ENCODE assay signal across 27 cellular contexts in genomic region chr17:67456889-67457288, GRCh38.
A peak's percentile ranks its signal among the peaks of the same experiment; 100 is the strongest.
DNase-seq lines count a peak whose midpoint lies in the region; ATAC-seq and TF ChIP-seq lines count a peak whose summit lies in the region.
"Had no signal": no experiment of that assay in that cellular context is flagged by ENCODE, and none has a peak within 500 bp of the region (broad histone marks: within the 10 kb centered on the region; RNA-seq: fewer than 3 reads in every experiment).

No MANE protein-coding gene starts in this region.

- peak overlapping the region; percentile 68 for H3K27ac Mint-ChIP-seq in activated CD8-positive, alpha-beta T cell treated with anti-CD3 and anti-CD28 coated beads for 36 hours
- H3K27ac Mint-ChIP-seq in activated CD8-positive, alpha-beta T cell treated with anti-CD3 and anti-CD28 coated beads, Interleukin-2, amount 10 ng/mL, durations not matched to agents 7 days and 5 days = no peak overlapping the region
- H3K27ac Mint-ChIP-seq in CD8-positive, alpha-beta memory T cell = peak overlapping the region; percentile 31 to 85 (median 64)
- peak overlapping the region; percentile 89 for H3K27ac Mint-ChIP-seq in activated T-helper 17 cell treated with anti-CD3 and anti-CD28 coated beads, Interleukin-2, amount 50 U/mL, for 72 hours
- H3K27ac Mint-ChIP-seq: activated B cell treated with CpG ODN at 0.5 μM for 24 hours; stimulated activated naive B cell treated with anti-CD40 and anti-IgM and Interleukin-4, amounts not matched to agents 10 μg/mL and 1 μg/mL and 100 μg/mL, for 72 hours had no signal

- intact Hi-C loops in activated CD8-positive, alpha-beta T cell treated with anti-CD3 and anti-CD28 coated beads for 36 hours (cut with micrococcal nuclease) = no loop called here

- CTCF ChIA-PET in activated CD8-positive, alpha-beta T cell treated with anti-CD3 and anti-CD28 coated beads for 36 hours (lab: Charles Lee) = interaction anchor here (0.6 to 3.8 kb wide), 8 partner anchors 10 to 78 kb away, joined by 3 to 12 read pairs (median 5); partner anchors contain the start of gene PITPNC1
- CTCF ChIA-PET in activated CD8-positive, alpha-beta T cell treated with anti-CD3 and anti-CD28 coated beads, Interleukin-2, amount 10 ng/mL, durations not matched to agents 7 days and 5 days (lab: Charles Lee) = interaction anchor here (0.9 to 5.6 kb wide), 7 partner anchors 11 to 81 kb away, joined by 3 to 57 read pairs (median 4); no protein-coding TSS in a partner anchor
- CTCF ChIA-PET in CD8-positive, alpha-beta memory T cell (lab: Charles Lee) = interaction anchor here (0.9 to 1.9 kb wide), 4 partner anchors 11 to 18 kb away, joined by 3 to 5 read pairs (median 4); no protein-coding TSS in a partner anchor

- DNase-seq in activated CD8-positive, alpha-beta T cell treated with anti-CD3 and anti-CD28 coated beads for 36 hours = no peak
- DNase-seq in activated CD8-positive, alpha-beta T cell treated with anti-CD3 and anti-CD28 coated beads, Interleukin-2, amount 10 ng/mL, durations not matched to agents 7 days and 5 days = no peak
- DNase-seq in CD8-positive, alpha-beta memory T cell = no peak
- DNase-seq in mesenteric fat pad (ENCODE audit: low spot score) (peak; percentile 16), SIG-M5 treated with dmso at 0.1 percent for 504 hours (lab: John Stamatoyannopoulos, UW; ENCODE audit: unreplicated experiment) (no peak), HT-29 (ENCODE audit: low spot score) (no peak)
- DNase-seq: activated B cell treated with CpG ODN at 0.5 μM for 24 hours; amygdala; Calu3; H7; IMR-90; islet precursor cell; left ventricle myocardium superior; midbrain; NCI-H446; OCI-M1; spleen; stimulated activated CD4-positive, alpha-beta T cell treated with anti-CD3 and anti-CD28 coated beads, Interleukin-2, amount 100 ng/mL, for 48 hours; stimulated activated naive B cell treated with anti-CD40 and anti-IgM and Interleukin-4, amounts not matched to agents 10 μg/mL and 1 μg/mL and 100 μg/mL, for 72 hours; T1000 had no signal

- no peak overlapping the region for H3K4me3 ChIP-seq in CD8-positive, alpha-beta memory T cell (ENCODE audit: low read length)
- H3K4me3 ChIP-seq: coronary artery, right atrium auricular region, spleen, thoracic aorta, vagina had no signal

- H3K36me3 ChIP-seq in CD8-positive, alpha-beta memory T cell (ENCODE audit: insufficient read depth, low read length) = no peaks in the 10 kb centered on the region
- H3K36me3 ChIP-seq: right atrium auricular region, spleen, thoracic aorta, vagina had no signal

- H3K27ac ChIP-seq in CD8-positive, alpha-beta memory T cell (ENCODE audit: low read depth, low read length) = no peak overlapping the region
- H3K27ac ChIP-seq: coronary artery, parathyroid adenoma, right atrium auricular region, thoracic aorta, vagina had no signal

- H3K9me3 Mint-ChIP-seq in activated CD8-positive, alpha-beta T cell treated with anti-CD3 and anti-CD28 coated beads for 36 hours = peaks cover 22% of the 10 kb centered on the region
- peaks cover 13% of the 10 kb centered on the region for H3K9me3 Mint-ChIP-seq in activated CD8-positive, alpha-beta T cell treated with anti-CD3 and anti-CD28 coated beads, Interleukin-2, amount 10 ng/mL, durations not matched to agents 7 days and 5 days (ENCODE audit: insufficient read depth)
- peaks cover 5 to 12% (median 8%) of the 10 kb centered on the region in 5 donors for H3K9me3 Mint-ChIP-seq in CD8-positive, alpha-beta memory T cell
- H3K9me3 Mint-ChIP-seq in activated T-helper 17 cell treated with anti-CD3 and anti-CD28 coated beads, Interleukin-2, amount 50 U/mL, for 72 hours = peaks cover 9% of the 10 kb centered on the region

- peaks cover 74% of the 10 kb centered on the region for H3K4me1 Mint-ChIP-seq in activated CD8-positive, alpha-beta T cell treated with anti-CD3 and anti-CD28 coated beads for 36 hours (ENCODE audit: low read depth)
- H3K4me1 Mint-ChIP-seq in activated CD8-positive, alpha-beta T cell treated with anti-CD3 and anti-CD28 coated beads, Interleukin-2, amount 10 ng/mL, durations not matched to agents 7 days and 5 days (ENCODE audit: low read depth) = peaks cover 80% of the 10 kb centered on the region
- peaks cover 78 to 94% (median 87%) of the 10 kb centered on the region in 3 donors for H3K4me1 Mint-ChIP-seq in CD8-positive, alpha-beta memory T cell
- peaks cover 53% of the 10 kb centered on the region for H3K4me1 Mint-ChIP-seq in activated T-helper 17 cell treated with anti-CD3 and anti-CD28 coated beads, Interleukin-2, amount 50 U/mL, for 72 hours

- H3K9me3 ChIP-seq in CD8-positive, alpha-beta memory T cell (ENCODE audit: low read length) = no peaks in the 10 kb centered on the region
- H3K9me3 ChIP-seq: right atrium auricular region, vagina had no signal

- TF ChIP-seq CTCF in activated CD8-positive, alpha-beta T cell treated with anti-CD3 and anti-CD28 coated beads for 36 hours (IDR thresholded peaks at IDR 0.05) = no peak

- POLR2A ChIA-PET in activated CD8-positive, alpha-beta T cell treated with anti-CD3 and anti-CD28 coated beads for 36 hours (lab: Charles Lee) = interaction anchor here (0.6 to 1.9 kb wide), 3 partner anchors 16 to 78 kb away, joined by 3 to 7 read pairs (median 4); no protein-coding TSS in a partner anchor
- POLR2A ChIA-PET in activated CD8-positive, alpha-beta T cell treated with anti-CD3 and anti-CD28 coated beads, Interleukin-2, amount 10 ng/mL, durations not matched to agents 7 days and 5 days (lab: Charles Lee) = interaction anchor here (1.4 to 9.4 kb wide), 3 partner anchors 13 to 18 kb away, joined by 6 to 190 read pairs (median 6); no protein-coding TSS in a partner anchor
- POLR2A ChIA-PET in CD8-positive, alpha-beta memory T cell (lab: Charles Lee) = interaction anchor here (1.3 kb wide), 1 partner anchor 16 kb away, joined by 3 read pairs; no protein-coding TSS in a partner anchor

- H3K27me3 ChIP-seq in CD8-positive, alpha-beta memory T cell (ENCODE audit: insufficient read depth, low read length, poor library complexity, severe bottlenecking) = no peaks in the 10 kb centered on the region
- H3K27me3 ChIP-seq: right atrium auricular region, spleen, vagina had no signal

- peaks cover 34% of the 10 kb centered on the region for H3K36me3 Mint-ChIP-seq in activated CD8-positive, alpha-beta T cell treated with anti-CD3 and anti-CD28 coated beads for 36 hours (ENCODE audit: low read depth)
- H3K36me3 Mint-ChIP-seq in activated CD8-positive, alpha-beta T cell treated with anti-CD3 and anti-CD28 coated beads, Interleukin-2, amount 10 ng/mL, durations not matched to agents 7 days and 5 days (ENCODE audit: low read depth) = peaks cover 64% of the 10 kb centered on the region
- H3K36me3 Mint-ChIP-seq in CD8-positive, alpha-beta memory T cell = peaks cover 10 to 24% (median 23%) of the 10 kb centered on the region in 3 donors
- peaks cover 9% of the 10 kb centered on the region for H3K36me3 Mint-ChIP-seq in activated T-helper 17 cell treated with anti-CD3 and anti-CD28 coated beads, Interleukin-2, amount 50 U/mL, for 72 hours (ENCODE audit: low read depth)

- no peaks in the 10 kb centered on the region for H3K27me3 Mint-ChIP-seq in activated CD8-positive, alpha-beta T cell treated with anti-CD3 and anti-CD28 coated beads for 36 hours
- H3K27me3 Mint-ChIP-seq in activated CD8-positive, alpha-beta T cell treated with anti-CD3 and anti-CD28 coated beads, Interleukin-2, amount 10 ng/mL, durations not matched to agents 7 days and 5 days (ENCODE audit: low read depth) = no peaks in the 10 kb centered on the region
- H3K27me3 Mint-ChIP-seq in CD8-positive, alpha-beta memory T cell = no peaks in the 10 kb centered on the region
- H3K27me3 Mint-ChIP-seq in activated T-helper 17 cell treated with anti-CD3 and anti-CD28 coated beads, Interleukin-2, amount 50 U/mL, for 72 hours = no peaks in the 10 kb centered on the region
- H3K27me3 Mint-ChIP-seq: activated B cell treated with CpG ODN at 0.5 μM for 24 hours; stimulated activated naive B cell treated with anti-CD40 and anti-IgM and Interleukin-4, amounts not matched to agents 10 μg/mL and 1 μg/mL and 100 μg/mL, for 72 hours had no signal

- no peak overlapping the region for H3K4me3 Mint-ChIP-seq in activated CD8-positive, alpha-beta T cell treated with anti-CD3 and anti-CD28 coated beads for 36 hours
- no peak overlapping the region for H3K4me3 Mint-ChIP-seq in activated CD8-positive, alpha-beta T cell treated with anti-CD3 and anti-CD28 coated beads, Interleukin-2, amount 10 ng/mL, durations not matched to agents 7 days and 5 days
- H3K4me3 Mint-ChIP-seq in CD8-positive, alpha-beta memory T cell = peak overlapping the region in 4 of 7 donors; percentile 17 to 65 (median 59)
- H3K4me3 Mint-ChIP-seq in activated T-helper 17 cell treated with anti-CD3 and anti-CD28 coated beads, Interleukin-2, amount 50 U/mL, for 72 hours = peak overlapping the region; percentile 50
- H3K4me3 Mint-ChIP-seq: activated B cell treated with CpG ODN at 0.5 μM for 24 hours had no signal

- peaks cover 60% of the 10 kb centered on the region for H3K4me1 ChIP-seq in CD8-positive, alpha-beta memory T cell (ENCODE audit: insufficient read depth, low read length)
- H3K4me1 ChIP-seq: parathyroid adenoma, right atrium auricular region, vagina had no signal

- no peak for ATAC-seq in activated CD8-positive, alpha-beta T cell treated with anti-CD3 and anti-CD28 coated beads for 36 hours
- no peak for ATAC-seq in activated CD8-positive, alpha-beta T cell treated with anti-CD3 and anti-CD28 coated beads, Interleukin-2, amount 10 ng/mL, durations not matched to agents 7 days and 5 days
- no peak for ATAC-seq in activated T-helper 17 cell treated with anti-CD3 and anti-CD28 coated beads, Interleukin-2, amount 50 U/mL, for 72 hours (replicated peaks)
- ATAC-seq in HG03025 (IDR thresholded peaks at IDR 0.05; ENCODE audit: low FRiP score, unreplicated experiment) = no peak
- ATAC-seq: left ventricle myocardium superior; stimulated activated naive B cell treated with anti-CD40 and anti-IgM and Interleukin-4, amounts not matched to agents 10 μg/mL and 1 μg/mL and 100 μg/mL, for 72 hours had no signal

Comparison
In these comparisons a context has a peak if more than half of its experiments do, and no peak if none do; other contexts are left out.
1. H3K4me3 Mint-ChIP-seq: peak in CD8-positive, alpha-beta memory T cell (4 of 7) and activated T-helper 17 cell treated with anti-CD3 and anti-CD28 coated beads, Interleukin-2, amount 50 U/mL, for 72 hours (single experiment); none in activated CD8-positive, alpha-beta T cell treated with anti-CD3 and anti-CD28 coated beads for 36 hours (single experiment) and activated CD8-positive, alpha-beta T cell treated with anti-CD3 and anti-CD28 coated beads, Interleukin-2, amount 10 ng/mL, durations not matched to agents 7 days and 5 days (single experiment).